Comparison of ENCODE assay signal across 8 cellular contexts in genomic region chr19:861756-862528, GRCh38. TPM values are rescaled to one million over a fixed set of nuclear protein-coding genes. Genes with fewer than 3 reads are reported as not detected.
DNase-seq lines count a peak whose midpoint lies in the region; ATAC-seq and TF ChIP-seq lines count a peak whose summit lies in the region.

No MANE protein-coding gene starts in this region.

- H3K27me3 Mint-ChIP-seq in central memory CD8-positive, alpha-beta T cell: peaks cover 13% of the 10 kb centered on the region

- peaks cover 10% of the 10 kb centered on the region for H3K36me3 Mint-ChIP-seq in central memory CD8-positive, alpha-beta T cell (ENCODE audit: insufficient read depth)

- DNase-seq in Daoy (ENCODE audit: low read depth) (peak; percentile 83), NB4 (ENCODE audit: low read depth) (peak; percentile 45), trophoblast cell (peak; percentile 39 to 57), NCI-H2171 (lab: John Stamatoyannopoulos, UW) (no peak)
- DNase-seq in activated CD4-positive, CD25-positive, alpha-beta regulatory T cell (lab: John Stamatoyannopoulos, UW): peak; percentile 28 to 59 (median 43)
- DNase-seq in central memory CD8-positive, alpha-beta T cell (ENCODE audit: low spot score in 2 of 2): peak in 1 of 2 donors; percentile 49

- no peak overlapping the region for H4K8ac ChIP-seq in trophoblast cell (ENCODE audit: low read depth, low read length)

- H3K4me3 Mint-ChIP-seq in central memory CD8-positive, alpha-beta T cell: peak overlapping the region; percentile 74

- H3K27ac ChIP-seq in trophoblast cell (ENCODE audit: low read depth, low read length): no peak overlapping the region

- no peak for TF ChIP-seq CTCF in NB4 (IDR thresholded peaks at IDR 0.05; ENCODE audit: low read depth, low read length)

- no peak overlapping the region for H3K14ac ChIP-seq in trophoblast cell (ENCODE audit: low read length)

- no peak overlapping the region for H2BK12ac ChIP-seq in trophoblast cell (ENCODE audit: low read length)

- no peak overlapping the region for H3K9ac ChIP-seq in trophoblast cell (ENCODE audit: low read length)

- no peak overlapping the region for H2AK5ac ChIP-seq in trophoblast cell (ENCODE audit: low read length)

- no peak overlapping the region for H3K4ac ChIP-seq in trophoblast cell (ENCODE audit: low read depth, low read length)

- H3K23ac ChIP-seq in trophoblast cell (ENCODE audit: low read length): no peak overlapping the region

- no peak overlapping the region for H2AFZ ChIP-seq in trophoblast cell (ENCODE audit: insufficient read depth, low read length, poor library complexity)

- no CpG with 5 or more reads among the region's 57 CpGs for WGBS in trophoblast cell (ENCODE audit: extremely low coverage, insufficient coverage, insufficient read length)

- no peak overlapping the region for H2BK120ac ChIP-seq in trophoblast cell (ENCODE audit: insufficient read depth, low read length, poor library complexity)

- no peaks in the 10 kb centered on the region for H3K79me1 ChIP-seq in trophoblast cell (ENCODE audit: low read length)

- peak; percentile 35 for ATAC-seq in central memory CD8-positive, alpha-beta T cell (replicated peaks; ENCODE audit: extremely low read depth, poor library complexity, severe bottlenecking)
- ATAC-seq in HG03460 (IDR thresholded peaks at IDR 0.05; ENCODE audit: unreplicated experiment) (no peak), HG02870 (IDR thresholded peaks at IDR 0.05; ENCODE audit: unreplicated experiment) (no peak)

- no peaks in the 10 kb centered on the region for H3K79me2 ChIP-seq in trophoblast cell (ENCODE audit: control insufficient read depth, insufficient read depth, low read length, poor library complexity)

- H4K12ac ChIP-seq in trophoblast cell (ENCODE audit: low read depth, low read length): no peak overlapping the region

- TF ChIP-seq POLR2A in NB4 (IDR thresholded peaks at IDR 0.05; ENCODE audit: extremely low read depth, insufficient read length): no peak

- no peak overlapping the region for H3K4me2 ChIP-seq in trophoblast cell (ENCODE audit: low read length)

- H3K4me3 ChIP-seq in NB4 (ENCODE audit: low read depth, low read length) (no peak overlapping the region), trophoblast cell (ENCODE audit: low read depth, low read length) (no peak overlapping the region)

- peaks cover 16% of the 10 kb centered on the region for H3K9me3 ChIP-seq in trophoblast cell (ENCODE audit: insufficient read depth, low read depth, low read length)

- H2BK5ac ChIP-seq in trophoblast cell (ENCODE audit: low read depth, low read length, poor library complexity): no peak overlapping the region

- peaks cover 4 to 9% of the 10 kb centered on the region in 2 experiments for H3K4me1 ChIP-seq in trophoblast cell (ENCODE audit: control insufficient read depth in 1 of 2, insufficient read depth in 2 of 2, low read length in 2 of 2)

- H3K27me3 ChIP-seq in trophoblast cell (ENCODE audit: insufficient read depth, low read length): peaks cover 11% of the 10 kb centered on the region

- H3K4me1 Mint-ChIP-seq in central memory CD8-positive, alpha-beta T cell: peaks cover 10% of the 10 kb centered on the region

- no peak overlapping the region for H4K91ac ChIP-seq in trophoblast cell (ENCODE audit: low read depth, low read length)

- no peaks in the 10 kb centered on the region for H3K36me3 ChIP-seq in trophoblast cell (ENCODE audit: control insufficient read depth in 1 of 2, insufficient read depth in 2 of 2, low read length in 2 of 2)

- peak overlapping the region; percentile 84 for H3K27ac Mint-ChIP-seq in central memory CD8-positive, alpha-beta T cell (ENCODE audit: low read depth)

- no peak overlapping the region for H3K18ac ChIP-seq in trophoblast cell (ENCODE audit: low read length)

- H3K9me3 Mint-ChIP-seq in central memory CD8-positive, alpha-beta T cell: no peaks in the 10 kb centered on the region

RNA-seq across cellular contexts. Expression of gene CFD, which starts 2.5 kb away (rescaled TPM):
- 5.7 and 18.2 TPM in 2 replicates for total RNA-seq in Daoy (2014; rRNA removed; shearing (Covaris generic))
- polyA plus RNA-seq in trophoblast cell (2013): 0.18 and 0.39 TPM in 2 replicates

RNA-seq across cellular contexts. Expression of gene ELANE, which starts 9.8 kb away (rescaled TPM):
- not detected in 2 replicates for total RNA-seq in Daoy (2014; rRNA removed; shearing (Covaris generic))
- polyA plus RNA-seq in trophoblast cell (2013): not detected in 2 replicates

RNA-seq across cellular contexts. Expression of gene PRTN3, which starts 21.1 kb away (rescaled TPM):
- not detected in 2 replicates for total RNA-seq in Daoy (2014; rRNA removed; shearing (Covaris generic))
- polyA plus RNA-seq in trophoblast cell (2013): not detected in 2 replicates

RNA-seq across cellular contexts. Expression of gene MED16, which starts 31.0 kb away (rescaled TPM):
- 20.4 and 25.9 TPM in 2 replicates for total RNA-seq in Daoy (2014; rRNA removed; shearing (Covaris generic))
- 24.8 and 25.9 TPM in 2 replicates for polyA plus RNA-seq in trophoblast cell (2013)

RNA-seq across cellular contexts. Expression of gene RNU6-9, which starts 31.3 kb away (rescaled TPM):
- not detected in 2 replicates for total RNA-seq in Daoy (2014; rRNA removed; shearing (Covaris generic))
- not detected in 2 replicates for polyA plus RNA-seq in trophoblast cell (2013)
